ENCODE assay signal across 12 cellular contexts in genomic region chr4:158710814-158711213, GRCh38. TPM values are rescaled to one million over a fixed set of nuclear protein-coding genes. Genes with fewer than 3 reads are reported as not detected.
DNase-seq lines count a peak whose midpoint lies in the region; ATAC-seq, FAIRE-seq and TF ChIP-seq lines count a peak whose summit lies in the region.
"Had no signal": no experiment of that assay in that cellular context is flagged by ENCODE, and none has a peak within 500 bp of the region (broad histone marks: within the 10 kb centered on the region; RNA-seq: fewer than 3 reads in every experiment).

No MANE protein-coding gene starts in this region.

- no peak for ATAC-seq in GM19328 (IDR thresholded peaks at IDR 0.05; ENCODE audit: unreplicated experiment)

- H3K79me2 ChIP-seq in fibroblast of lung (ENCODE audit: control insufficient read depth, insufficient read depth, low read length) = no peaks in the 10 kb centered on the region

- no peaks in the 10 kb centered on the region for H3K27me3 ChIP-seq in fibroblast of lung (ENCODE audit: control insufficient read depth, insufficient read depth, low read length)
- H3K27me3 ChIP-seq: testis had no signal

- H3K4me2 ChIP-seq in fibroblast of lung (ENCODE audit: extremely low read depth, insufficient read depth, low read length) = no peak overlapping the region

- peak; percentile 63 for FAIRE-seq in G401.6 (lab: Jason Lieb, UNC)

- peak; percentile 4 for DNase-seq in A172 (ENCODE audit: low spot score)
- peak; percentile 15 for DNase-seq in RPMI7951 (ENCODE audit: low read depth)
- DNase-seq in fibroblast of lung (ENCODE audit: low read depth in 2 of 2) = peak; percentile 14 to 18
- DNase-seq in immature natural killer cell = no peak
- no peak for DNase-seq in activated CD4-positive, alpha-beta T cell treated with anti-CD3 and anti-CD28 coated beads, Interleukin-2, amount 50 U/mL, for 48 hours
- no peak for DNase-seq in activated CD8-positive, alpha-beta memory T cell treated with anti-CD3 and anti-CD28 coated beads, Interleukin-2, amount 50 U/mL, for 4 hours
- DNase-seq: CD8-positive, alpha-beta memory T cell; NCI-H446 treated with DMSO at 0.1 percent for 48 hours; testis had no signal

- H3K9me3 ChIP-seq in fibroblast of lung (ENCODE audit: control insufficient read depth, insufficient read depth, low read depth, low read length) = no peaks in the 10 kb centered on the region
- H3K9me3 ChIP-seq: testis had no signal

- H3K4me3 ChIP-seq in fibroblast of lung (replicated peaks in 1 of 4; ENCODE audit: control extremely low read depth in 1 of 4, insufficient read depth in 1 of 4, low read depth in 3 of 4, low read length in 4 of 4) = no peak overlapping the region
- H3K4me3 ChIP-seq: testis had no signal

- no peak overlapping the region for H2AFZ ChIP-seq in fibroblast of lung (ENCODE audit: low read length)

- H3K4me1 ChIP-seq in fibroblast of lung (ENCODE audit: control insufficient read depth, extremely low read depth, insufficient read depth, low read length) = no peaks in the 10 kb centered on the region
- H3K4me1 ChIP-seq: testis had no signal

- H3K4me3 Mint-ChIP-seq in immature natural killer cell = no peak overlapping the region
- H3K4me3 Mint-ChIP-seq: CD8-positive, alpha-beta memory T cell; T-helper 1 cell treated with Interleukin-12 subunit alpha and Interleukin-12 subunit beta and Interleukin-4 antibody, amounts not matched to agents 30 μg/mL and 1 μg/mL, for 36 hours had no signal

- H4K20me1 ChIP-seq in fibroblast of lung (ENCODE audit: control insufficient read depth, extremely low read depth, insufficient read depth, low read length) = no peaks in the 10 kb centered on the region

- no peak overlapping the region for H3K27ac ChIP-seq in fibroblast of lung (ENCODE audit: insufficient read depth, low read length)
- H3K27ac ChIP-seq: testis had no signal

- peak in 1 of 2 donors; percentile 19 for TF ChIP-seq CTCF in fibroblast of lung (conservative IDR thresholded peaks at IDR 0.05 in 1 of 2, IDR thresholded peaks at IDR 0.05 in 1 of 2; ENCODE audit: low read depth in 1 of 2, low read length in 2 of 2)

- peaks cover 43 to 61% (median 44%) of the 10 kb centered on the region in 3 donors for H3K36me3 Mint-ChIP-seq in immature natural killer cell

- no peaks in the 10 kb centered on the region for H3K36me3 ChIP-seq in fibroblast of lung (ENCODE audit: control insufficient read depth, insufficient read depth, low read length)

- H3K27me3 Mint-ChIP-seq in immature natural killer cell (ENCODE audit: low read depth in 3 of 3) = peaks cover 0 to 2% (median 0%) of the 10 kb centered on the region in 3 donors
- H3K27me3 Mint-ChIP-seq: CD8-positive, alpha-beta memory T cell had no signal

- H3K9ac ChIP-seq in fibroblast of lung (ENCODE audit: insufficient read depth, low read length) = no peak overlapping the region

- peaks cover 3 to 15% of the 10 kb centered on the region in 2 donors for H3K4me1 Mint-ChIP-seq in immature natural killer cell

- H3K27ac Mint-ChIP-seq in immature natural killer cell = peak overlapping the region in 1 of 6 donors; percentile 21
- H3K27ac Mint-ChIP-seq: T-helper 1 cell treated with Interleukin-12 subunit alpha and Interleukin-12 subunit beta and Interleukin-4 antibody, amounts not matched to agents 30 μg/mL and 1 μg/mL, for 36 hours had no signal

- no peaks in the 10 kb centered on the region for H3K9me3 Mint-ChIP-seq in immature natural killer cell
- H3K9me3 Mint-ChIP-seq: CD8-positive, alpha-beta memory T cell; T-helper 1 cell treated with Interleukin-12 subunit alpha and Interleukin-12 subunit beta and Interleukin-4 antibody, amounts not matched to agents 30 μg/mL and 1 μg/mL, for 36 hours had no signal

RNA-seq across cellular contexts. Expression of gene PPID, which starts 12.4 kb away (rescaled TPM):
- 59.1 and 80.3 TPM in 2 replicates for total RNA-seq in A172 (2014; rRNA removed; shearing (Covaris generic))
- total RNA-seq in RPMI7951 (2014; rRNA removed; shearing (Covaris generic)) = 38.8 and 51.1 TPM in 2 replicates
- total RNA-seq in fibroblast of lung = 34.4 and 36.0 TPM in 2 replicates
- polyA plus RNA-seq in fibroblast of lung (18.4 and 23.6 TPM in 2 replicates), immature natural killer cell (10 to 100 TPM; 46.9 to 57.6 (median 51.0) TPM)
- polyA plus RNA-seq in fibroblast of lung (2012) = 24.1 and 24.2 TPM in 2 replicates
- 1.2 and 4.6 TPM in 2 replicates for polyA minus RNA-seq in fibroblast of lung (ENCODE audit: low replicate concordance)

RNA-seq across cellular contexts. Expression of gene ETFDH, which starts 38.7 kb away (rescaled TPM):
- 18.1 and 31.9 TPM in 2 replicates for total RNA-seq in A172 (2014; rRNA removed; shearing (Covaris generic))
- 12.5 and 17.2 TPM in 2 replicates for total RNA-seq in RPMI7951 (2014; rRNA removed; shearing (Covaris generic))
- 35.7 and 38.6 TPM in 2 replicates for total RNA-seq in fibroblast of lung
- 28.3 and 34.8 TPM in 2 replicates for polyA plus RNA-seq in fibroblast of lung
- polyA plus RNA-seq in fibroblast of lung (2012) = 17.2 and 20.2 TPM in 2 replicates
- 1.8 and 5.0 TPM in 2 replicates for polyA minus RNA-seq in fibroblast of lung (ENCODE audit: low replicate concordance)
- polyA plus RNA-seq in immature natural killer cell = 10 to 100 TPM in 1 of 3 donors, 1 to 10 TPM in 2; 7.3 to 12.1 (median 7.8) TPM

RNA-seq across cellular contexts. Expression of gene C4orf46, which starts 39.1 kb away (rescaled TPM):
- 32.1 and 33.0 TPM in 2 replicates for total RNA-seq in A172 (2014; rRNA removed; shearing (Covaris generic))
- 26.6 and 30.9 TPM in 2 replicates for total RNA-seq in RPMI7951 (2014; rRNA removed; shearing (Covaris generic))
- total RNA-seq in fibroblast of lung = 7.2 and 11.2 TPM in 2 replicates
- polyA plus RNA-seq in fibroblast of lung (11.8 and 18.7 TPM in 2 replicates), immature natural killer cell (10 to 100 TPM in 1 of 3 donors, 1 to 10 TPM in 2; 4.4 to 12.5 (median 6.5) TPM)
- polyA plus RNA-seq in fibroblast of lung (2012) = 7.8 and 13.0 TPM in 2 replicates
- 12.2 and 22.9 TPM in 2 replicates for polyA minus RNA-seq in fibroblast of lung (ENCODE audit: low replicate concordance)

RNA-seq across cellular contexts. Expression of gene FNIP2, which starts 58.0 kb away (rescaled TPM):
- total RNA-seq in A172 (2014; rRNA removed; shearing (Covaris generic)) = 8.0 and 10.8 TPM in 2 replicates
- 6.2 and 10.0 TPM in 2 replicates for total RNA-seq in RPMI7951 (2014; rRNA removed; shearing (Covaris generic))
- 16.7 and 36.8 TPM in 2 replicates for total RNA-seq in fibroblast of lung
- polyA plus RNA-seq in fibroblast of lung (11.7 and 16.9 TPM in 2 replicates), immature natural killer cell (1 to 10 TPM; 2.2 to 4.6 (median 3.6) TPM)
- 7.2 and 10.8 TPM in 2 replicates for polyA plus RNA-seq in fibroblast of lung (2012)
- 12.1 and 14.5 TPM in 2 replicates for polyA minus RNA-seq in fibroblast of lung (ENCODE audit: low replicate concordance)

Comparison
In these comparisons a context has a peak if more than half of its experiments do, and no peak if none do; other contexts are left out.
1. DNase-seq: peak in A172 (single experiment), RPMI7951 (single experiment) and fibroblast of lung (2 of 2); none in immature natural killer cell (0 of 3), activated CD4-positive, alpha-beta T cell treated with anti-CD3 and anti-CD28 coated beads, Interleukin-2, amount 50 U/mL, for 48 hours (0 of 2) and activated CD8-positive, alpha-beta memory T cell treated with anti-CD3 and anti-CD28 coated beads, Interleukin-2, amount 50 U/mL, for 4 hours (single experiment).